29 cellular contexts compared by ENCODE assay signal in genomic region chr15:72800819-72801481, GRCh38. TPM values are rescaled to one million over a fixed set of nuclear protein-coding genes. Genes with fewer than 3 reads are reported as not detected.
DNase-seq lines count a peak whose midpoint lies in the region; TF ChIP-seq lines count a peak whose summit lies in the region.
"Had no signal": no experiment of that assay in that cellular context is flagged by ENCODE, and none has a peak within 500 bp of the region (broad histone marks: within the 10 kb centered on the region; RNA-seq: fewer than 3 reads in every experiment).

No MANE protein-coding gene starts in this region.

- no peak overlapping the region for H2AFZ ChIP-seq in GM23248
- peak overlapping the region; percentile 1 for H2AFZ ChIP-seq in neuron (ENCODE audit: low read depth, low read length)
- H2AFZ ChIP-seq in smooth muscle cell (ENCODE audit: low read depth): no peak overlapping the region
- H2AFZ ChIP-seq: neural progenitor cell had no signal

- peak; percentile 49 for DNase-seq in GM23248
- DNase-seq in adipocyte (ENCODE audit: low read depth): no peak
- peak; percentile 34 for DNase-seq in fibroblast of mammary gland (ENCODE audit: low read depth)
- no peak for DNase-seq in NCI-H446 (lab: John Stamatoyannopoulos, UW)
- DNase-seq in middle frontal gyrus (ENCODE audit: extremely low spot score, low spot score): no peak
- DNase-seq in smooth muscle cell (lab: John Stamatoyannopoulos, UW; ENCODE audit: unreplicated experiment): no peak
- DNase-seq in ACHN: no peak
- DNase-seq: activated CD4-positive, CD25-positive, alpha-beta regulatory T cell; activated CD8-positive, alpha-beta memory T cell treated with anti-CD3 and anti-CD28 coated beads, Interleukin-2, amount 10 ng/mL, durations not matched to agents 7 days and 5 days; activated T-cell treated with anti-CD3 and anti-CD28 coated beads, Interleukin-2, amount 50 U/mL, for 48 hours; DMS79 treated with DMSO at 0.1 percent for 48 hours; endodermal cell; esophagus squamous epithelium; kidney glomerular epithelial cell; NCI-H2171 treated with DMSO at 0.1 percent for 48 hours; NCI-H524 treated with DMSO at 0.1 percent for 48 hours; NK-92 treated with Interleukin-12 subunit alpha and Interleukin-12 subunit beta, amount 100 ng/mL, for 24 hours; Peyer's patch; SIG-M5; sigmoid colon; stimulated activated naive CD4-positive, alpha-beta T cell; SW 1271; T1000 had no signal

- H3K79me2 ChIP-seq in GM23248 (ENCODE audit: insufficient read depth) (no peaks in the 10 kb centered on the region), smooth muscle cell (ENCODE audit: low read depth) (no peaks in the 10 kb centered on the region)

- H3K27me3 ChIP-seq in GM23248 (replicated peaks; ENCODE audit: insufficient read depth): no peaks in the 10 kb centered on the region
- H3K27me3 ChIP-seq in adipocyte (replicated peaks; ENCODE audit: control insufficient read depth, insufficient read depth, low read length): no peaks in the 10 kb centered on the region
- no peaks in the 10 kb centered on the region for H3K27me3 ChIP-seq in neuron (ENCODE audit: insufficient read depth, low read length)
- no peaks in the 10 kb centered on the region for H3K27me3 ChIP-seq in smooth muscle cell (ENCODE audit: low read depth)
- H3K27me3 ChIP-seq: Peyer's patch, sigmoid colon had no signal

- H3K36me3 ChIP-seq in GM23248 (ENCODE audit: low read depth) (no peaks in the 10 kb centered on the region), adipocyte (ENCODE audit: control insufficient read depth, insufficient read depth, low read length, severe bottlenecking) (no peaks in the 10 kb centered on the region), neuron (ENCODE audit: insufficient read depth, low read length) (no peaks in the 10 kb centered on the region), smooth muscle cell (ENCODE audit: low read depth) (no peaks in the 10 kb centered on the region)
- H3K36me3 ChIP-seq: esophagus squamous epithelium, neural progenitor cell, Peyer's patch, sigmoid colon, suprapubic skin had no signal

- in situ Hi-C loops in GM23248 (cut with MboI) (no loop called here), ACHN (cut with HindIII; ENCODE audit: low pct_ligation_motif_present, low pct_unique_long_range_greater_than_20kb, low sequenced_read_pairs) (no loop called here)

- no peak for TF ChIP-seq CTCF in fibroblast of mammary gland (conservative IDR thresholded peaks at IDR 0.05; ENCODE audit: control insufficient read depth, insufficient read depth, low read depth, low read length)
- TF ChIP-seq CTCF in smooth muscle cell (IDR thresholded peaks at IDR 0.05; ENCODE audit: borderline replicate concordance, insufficient read depth, poor library complexity, severe bottlenecking): no peak

- H3K4me2 ChIP-seq in GM23248 (ENCODE audit: unreplicated experiment) (no peak overlapping the region), smooth muscle cell (no peak overlapping the region)
- H3K4me2 ChIP-seq: neural progenitor cell had no signal

- WGBS in GM23248 (ENCODE audit: low coverage in 1 of 2, low lambda C conversion rate in 2 of 2, missing lambda C conversion rate in 2 of 2), 2 experiments: 25 to 37% methylated on average over 8 of the region's 8 CpGs
- 72% methylated on average over 8 of the region's 8 CpGs for WGBS in smooth muscle cell (ENCODE audit: low lambda C conversion rate)

- no peak overlapping the region for H3K4me3 ChIP-seq in GM23248
- peak overlapping the region; percentile 2 for H3K4me3 ChIP-seq in adipocyte (ENCODE audit: low read length)
- H3K4me3 ChIP-seq in fibroblast of mammary gland (ENCODE audit: control insufficient read depth, low read depth, low read length): no peak overlapping the region
- no peak overlapping the region for H3K4me3 ChIP-seq in neuron (ENCODE audit: low read length)
- H3K4me3 ChIP-seq in smooth muscle cell: no peak overlapping the region
- H3K4me3 ChIP-seq: esophagus squamous epithelium, lung, neural progenitor cell, Peyer's patch, sigmoid colon, suprapubic skin had no signal

- H3K9me3 ChIP-seq in GM23248 (ENCODE audit: low read depth) (no peaks in the 10 kb centered on the region), adipocyte (ENCODE audit: control insufficient read depth, low read length) (no peaks in the 10 kb centered on the region), neuron (ENCODE audit: low read length) (no peaks in the 10 kb centered on the region), smooth muscle cell (replicated peaks; ENCODE audit: low read depth) (no peaks in the 10 kb centered on the region)
- H3K9me3 ChIP-seq: esophagus squamous epithelium, Peyer's patch, sigmoid colon, suprapubic skin had no signal

- no peaks in the 10 kb centered on the region for H3K9me2 ChIP-seq in GM23248 (ENCODE audit: insufficient read depth)

- H3K4me1 ChIP-seq in GM23248 (ENCODE audit: insufficient read depth) (no peaks in the 10 kb centered on the region), adipocyte (ENCODE audit: control insufficient read depth, insufficient read depth, low read length) (peaks cover 33% of the 10 kb centered on the region), neuron (ENCODE audit: insufficient read depth, low read length) (peaks cover 3% of the 10 kb centered on the region), smooth muscle cell (ENCODE audit: low read depth) (no peaks in the 10 kb centered on the region)

- H4K20me1 ChIP-seq in GM23248 (ENCODE audit: insufficient read depth): no peaks in the 10 kb centered on the region
- H4K20me1 ChIP-seq in smooth muscle cell (ENCODE audit: low read depth): no peaks in the 10 kb centered on the region

- H3K9ac ChIP-seq in GM23248 (no peak overlapping the region), adipocyte (ENCODE audit: low read length) (peak overlapping the region; percentile 37), smooth muscle cell (ENCODE audit: low read depth) (no peak overlapping the region)
- H3K9ac ChIP-seq: neural progenitor cell had no signal

- no peaks in the 10 kb centered on the region for H3F3A ChIP-seq in GM23248 (ENCODE audit: insufficient read depth)
- H3F3A ChIP-seq in smooth muscle cell (ENCODE audit: low read depth): no peaks in the 10 kb centered on the region

- H3K27ac ChIP-seq in GM23248: no peak overlapping the region
- H3K27ac ChIP-seq in smooth muscle cell (ENCODE audit: low read depth): no peak overlapping the region
- H3K27ac ChIP-seq: C4-2B, esophagus squamous epithelium, HL-60, neural progenitor cell, Peyer's patch, sigmoid colon, suprapubic skin had no signal

RNA-seq across cellular contexts. Expression of gene ADPGK, which starts 17.4 kb away (rescaled TPM):
- total RNA-seq in GM23248 (2014; rRNA removed; shearing (Covaris generic)): 66.6 and 86.2 TPM in 2 replicates
- polyA plus RNA-seq in GM23248 (2016; fragmentation: Nextera tagmentation; extraction: Ambion mirVana) (47.1 and 50.5 TPM in 2 replicates), smooth muscle cell (53.4 and 55.7 TPM in 2 replicates)
- total RNA-seq in smooth muscle cell: 67.3 and 70.0 TPM in 2 replicates

Comparison
In these comparisons a context has a peak if more than half of its experiments do, and no peak if none do; other contexts are left out.
1. DNase-seq: peak in GM23248 (single experiment) and fibroblast of mammary gland (single experiment); none in adipocyte (single experiment), NCI-H446 (0 of 2), middle frontal gyrus (single experiment), smooth muscle cell (single experiment) and ACHN (single experiment).